In the genomic region with DNA sequence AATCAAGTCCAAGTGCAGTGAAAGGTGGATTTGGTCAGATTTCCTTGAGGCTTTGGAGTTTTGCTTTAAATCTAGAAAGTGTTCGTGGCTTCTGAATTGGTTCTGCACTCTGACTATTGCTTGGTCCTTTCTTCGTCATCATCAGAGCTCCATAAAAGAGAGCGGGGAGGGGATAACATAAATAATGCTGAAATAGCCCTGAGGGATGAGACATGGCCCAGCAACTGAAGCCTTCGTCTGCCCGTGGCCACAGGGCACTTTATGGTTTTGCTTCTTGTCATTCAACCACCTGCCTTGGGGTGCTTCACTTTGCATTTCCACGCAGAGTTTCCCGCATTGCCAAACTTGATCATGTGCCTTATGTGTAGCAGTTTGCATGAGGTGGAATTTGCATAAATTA, we compare ENCODE assay signal across 15 cellular contexts. TPM values are rescaled to one million over a fixed set of nuclear protein-coding genes. Genes with fewer than 3 reads are reported as not detected.
A peak's percentile ranks its signal among the peaks of the same experiment; 100 is the strongest.
DNase-seq lines count a peak whose midpoint lies in the region; ATAC-seq lines count a peak whose summit lies in the region.
"Had no signal": no experiment of that assay in that cellular context is flagged by ENCODE, and none has a peak within 500 bp of the region (broad histone marks: within the 10 kb centered on the region; RNA-seq: fewer than 3 reads in every experiment).

No MANE protein-coding gene starts in this region.

- no peak for ATAC-seq in GM21367 (IDR thresholded peaks at IDR 0.05; ENCODE audit: unreplicated experiment)
- no peak for ATAC-seq in HG02885 (IDR thresholded peaks at IDR 0.05; ENCODE audit: poor library complexity, unreplicated experiment)
- ATAC-seq: GM23338, HCT116 had no signal

- peak; percentile 53 for DNase-seq in M059J (ENCODE audit: low read depth)
- peak; percentile 13 for DNase-seq in RPMI7951 (ENCODE audit: low read depth)
- DNase-seq in germinal center (ENCODE audit: low spot score), result peak; percentile 35
- DNase-seq in AG08395 (ENCODE audit: low spot score), result no peak
- DNase-seq: ACHN; AML-193; Caco-2; CD4-positive, alpha-beta T cell; GDM1; HFFc6; KBM-7 had no signal

RNA-seq across cellular contexts. Expression of gene GSTO2, which starts 15.8 kb away (rescaled TPM):
- total RNA-seq in M059J (2014; rRNA removed; shearing (Covaris generic)), result 0.17 and 0.20 TPM in 2 replicates
- 2.3 and 2.6 TPM in 2 replicates for total RNA-seq in RPMI7951 (2014; rRNA removed; shearing (Covaris generic))

RNA-seq across cellular contexts. Expression of gene GSTO1, which starts 30.1 kb away (rescaled TPM):
- 179 and 214 TPM in 2 replicates for total RNA-seq in M059J (2014; rRNA removed; shearing (Covaris generic))
- 189 and 193 TPM in 2 replicates for total RNA-seq in RPMI7951 (2014; rRNA removed; shearing (Covaris generic))

RNA-seq across cellular contexts. Expression of gene CFAP43, which starts 52.6 kb away (rescaled TPM):
- total RNA-seq in M059J (2014; rRNA removed; shearing (Covaris generic)), result 0.89 and 2.1 TPM in 2 replicates
- total RNA-seq in RPMI7951 (2014; rRNA removed; shearing (Covaris generic)), result 0.24 and 0.78 TPM in 2 replicates
- total RNA-seq: CD4-positive, alpha-beta T cell had no signal

RNA-seq across cellular contexts. Expression of gene ITPRIP, which starts 53.5 kb away (rescaled TPM):
- total RNA-seq in M059J (2014; rRNA removed; shearing (Covaris generic)), result 6.0 and 9.7 TPM in 2 replicates
- 3.9 and 4.0 TPM in 2 replicates for total RNA-seq in RPMI7951 (2014; rRNA removed; shearing (Covaris generic))
